In the genomic region with DNA sequence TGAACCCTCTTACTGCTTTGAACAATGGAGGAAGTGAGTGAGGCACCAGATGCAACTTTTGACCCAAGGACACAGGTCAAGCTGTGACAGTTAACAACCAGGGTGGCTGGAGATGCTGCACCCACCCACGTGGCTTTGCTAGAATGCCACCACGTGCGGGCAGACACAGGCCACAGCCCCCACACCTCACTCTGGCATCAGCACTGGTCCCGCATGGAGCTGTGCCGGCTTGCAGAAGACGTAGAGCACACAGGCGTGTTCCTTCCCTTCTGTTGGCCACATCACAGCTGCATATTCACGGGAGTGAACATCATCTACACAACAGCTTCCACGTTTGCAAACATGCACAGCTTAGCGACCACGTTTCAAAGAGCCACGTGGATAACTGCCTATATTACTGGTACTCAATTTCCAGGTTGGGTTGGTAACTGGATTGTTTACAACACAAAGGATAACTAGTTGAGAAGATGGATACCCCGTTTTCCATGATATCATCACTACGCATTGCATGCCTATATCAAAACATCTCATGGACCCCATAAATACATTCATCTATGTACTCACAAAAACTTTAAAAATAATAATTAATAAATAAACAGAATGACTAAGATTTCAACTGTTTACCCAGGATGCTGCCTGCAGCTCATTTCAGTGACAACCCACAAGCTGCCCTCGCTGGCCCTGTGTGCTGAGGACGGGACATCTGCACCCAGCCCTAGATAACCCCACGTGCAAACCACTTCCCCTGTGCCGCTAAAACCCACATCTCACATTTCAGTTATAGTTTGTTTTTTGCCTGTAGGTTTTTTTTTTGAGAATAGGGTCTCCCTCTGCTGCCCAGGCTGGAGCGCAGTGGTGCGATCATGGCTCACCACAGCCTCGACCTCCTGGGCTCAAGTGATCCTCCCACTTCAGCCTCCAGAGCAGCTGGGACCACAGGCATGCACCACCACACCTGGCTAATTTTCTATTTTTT, we compare ENCODE assay signal across 10 cellular contexts.
DNase-seq lines count a peak whose midpoint lies in the region; ATAC-seq and TF ChIP-seq lines count a peak whose summit lies in the region.
"Had no signal": no experiment of that assay in that cellular context is flagged by ENCODE, and none has a peak within 500 bp of the region (broad histone marks: within the 10 kb centered on the region; RNA-seq: fewer than 3 reads in every experiment).

No MANE protein-coding gene starts in this region.

- peak; percentile 38 to 84 (median 61) for DNase-seq in CD8-positive, alpha-beta memory T cell
- DNase-seq in NB4 (ENCODE audit: low read depth) (peak; percentile 66), NCI-H69 (lab: John Stamatoyannopoulos, UW) (no peak), NCI-H1930 (lab: John Stamatoyannopoulos, UW) (no peak), foreskin fibroblast (no peak), epidermal melanocyte (ENCODE audit: insufficient read length, low spot score) (no peak)
- DNase-seq in activated naive CD4-positive, alpha-beta T cell treated with anti-CD3 and anti-CD28 coated beads for 36 hours = peak; percentile 53
- peak; percentile 81 for DNase-seq in natural killer cell treated with Interleukin-12 subunit alpha and Interleukin-12 subunit beta and Interleukin-15 and Interleukin-18, amount 100 ng/mL, for 72 hours (ENCODE audit: low spot score)
- DNase-seq: brain microvascular endothelial cell, EL had no signal

- H3K4me3 Mint-ChIP-seq in CD8-positive, alpha-beta memory T cell = peak overlapping the region; percentile 71 to 93 (median 83)
- no peak overlapping the region for H3K4me3 Mint-ChIP-seq in activated naive CD4-positive, alpha-beta T cell treated with anti-CD3 and anti-CD28 coated beads for 36 hours
- H3K4me3 Mint-ChIP-seq in natural killer cell treated with Interleukin-12 subunit alpha and Interleukin-12 subunit beta and Interleukin-15 and Interleukin-18, amount 100 ng/mL, for 72 hours = peak overlapping the region; percentile 80

- CTCF ChIA-PET in CD8-positive, alpha-beta memory T cell (lab: Charles Lee) = interaction anchor here (0.9 to 1.4 kb wide), 3 partner anchors 15 to 26 kb away, joined by 3 to 5 read pairs (median 4); no protein-coding TSS in a partner anchor
- CTCF ChIA-PET in activated naive CD4-positive, alpha-beta T cell treated with anti-CD3 and anti-CD28 coated beads for 36 hours (lab: Charles Lee) = interaction anchor here (0.6 kb wide), 1 partner anchor 79 kb away, joined by 4 read pairs; no protein-coding TSS in a partner anchor

- H3K9me3 Mint-ChIP-seq in CD8-positive, alpha-beta memory T cell = no peaks in the 10 kb centered on the region
- no peaks in the 10 kb centered on the region for H3K9me3 Mint-ChIP-seq in activated naive CD4-positive, alpha-beta T cell treated with anti-CD3 and anti-CD28 coated beads for 36 hours
- H3K9me3 Mint-ChIP-seq in natural killer cell treated with Interleukin-12 subunit alpha and Interleukin-12 subunit beta and Interleukin-15 and Interleukin-18, amount 100 ng/mL, for 72 hours = no peaks in the 10 kb centered on the region

- peaks cover 0 to 33% (median 0%) of the 10 kb centered on the region in 3 donors for H3K36me3 Mint-ChIP-seq in CD8-positive, alpha-beta memory T cell
- peaks cover 33% of the 10 kb centered on the region for H3K36me3 Mint-ChIP-seq in activated naive CD4-positive, alpha-beta T cell treated with anti-CD3 and anti-CD28 coated beads for 36 hours (ENCODE audit: low read depth)
- H3K36me3 Mint-ChIP-seq in natural killer cell treated with Interleukin-12 subunit alpha and Interleukin-12 subunit beta and Interleukin-15 and Interleukin-18, amount 100 ng/mL, for 72 hours = no peaks in the 10 kb centered on the region

- TF ChIP-seq CTCF in NB4 (IDR thresholded peaks at IDR 0.05; ENCODE audit: low read depth, low read length) (no peak), foreskin fibroblast (IDR thresholded peaks at IDR 0.05; ENCODE audit: low read depth, low read length) (no peak)

- no peaks in the 10 kb centered on the region for H3K27me3 ChIP-seq in CD8-positive, alpha-beta memory T cell (ENCODE audit: insufficient read depth, low read length, poor library complexity, severe bottlenecking)
- H3K27me3 ChIP-seq: brain microvascular endothelial cell had no signal

- H3K4me1 Mint-ChIP-seq in CD8-positive, alpha-beta memory T cell = peaks cover 84 to 98% (median 96%) of the 10 kb centered on the region in 3 donors
- peaks cover 92% of the 10 kb centered on the region for H3K4me1 Mint-ChIP-seq in activated naive CD4-positive, alpha-beta T cell treated with anti-CD3 and anti-CD28 coated beads for 36 hours (ENCODE audit: low read depth)
- H3K4me1 Mint-ChIP-seq in natural killer cell treated with Interleukin-12 subunit alpha and Interleukin-12 subunit beta and Interleukin-15 and Interleukin-18, amount 100 ng/mL, for 72 hours (ENCODE audit: low read depth in 2 of 2) = peaks cover 68 to 78% of the 10 kb centered on the region in 2 donors

- H3K27ac ChIP-seq in CD8-positive, alpha-beta memory T cell (ENCODE audit: low read depth, low read length) = peak overlapping the region; percentile 40
- H3K27ac ChIP-seq: brain microvascular endothelial cell had no signal

- ATAC-seq in natural killer cell treated with Interleukin-12 subunit alpha and Interleukin-12 subunit beta and Interleukin-15 and Interleukin-18, amount 100 ng/mL, for 72 hours = peak; percentile 76 to 78

- H3K4me3 ChIP-seq in CD8-positive, alpha-beta memory T cell (ENCODE audit: low read length) = peak overlapping the region; percentile 10
- H3K4me3 ChIP-seq in NB4 (ENCODE audit: low read depth, low read length) (no peak overlapping the region), foreskin fibroblast (ENCODE audit: low read depth in 1 of 2, low read length in 2 of 2) (no peak overlapping the region)

- peak overlapping the region; percentile 79 to 96 (median 91) for H3K27ac Mint-ChIP-seq in CD8-positive, alpha-beta memory T cell
- H3K27ac Mint-ChIP-seq in activated naive CD4-positive, alpha-beta T cell treated with anti-CD3 and anti-CD28 coated beads for 36 hours = no peak overlapping the region
- H3K27ac Mint-ChIP-seq in natural killer cell treated with Interleukin-12 subunit alpha and Interleukin-12 subunit beta and Interleukin-15 and Interleukin-18, amount 100 ng/mL, for 72 hours = peak overlapping the region; percentile 80 to 88

- TF ChIP-seq POLR2A in NB4 (IDR thresholded peaks at IDR 0.05; ENCODE audit: extremely low read depth, insufficient read length) = no peak

- H3K36me3 ChIP-seq in CD8-positive, alpha-beta memory T cell (ENCODE audit: insufficient read depth, low read length) = no peaks in the 10 kb centered on the region

- intact Hi-C loops in activated naive CD4-positive, alpha-beta T cell treated with anti-CD3 and anti-CD28 coated beads for 36 hours (cut with micrococcal nuclease) = no loop called here

- peaks cover 0 to 2% of the 10 kb centered on the region in 2 donors for H3K27me3 Mint-ChIP-seq in CD8-positive, alpha-beta memory T cell
- H3K27me3 Mint-ChIP-seq in activated naive CD4-positive, alpha-beta T cell treated with anti-CD3 and anti-CD28 coated beads for 36 hours (ENCODE audit: low read depth) = no peaks in the 10 kb centered on the region
- no peaks in the 10 kb centered on the region for H3K27me3 Mint-ChIP-seq in natural killer cell treated with Interleukin-12 subunit alpha and Interleukin-12 subunit beta and Interleukin-15 and Interleukin-18, amount 100 ng/mL, for 72 hours

- no peaks in the 10 kb centered on the region for H3K9me3 ChIP-seq in CD8-positive, alpha-beta memory T cell (ENCODE audit: low read length)

- POLR2A ChIA-PET in CD8-positive, alpha-beta memory T cell (lab: Charles Lee) = interaction anchor here (0.6 to 1.0 kb wide), 6 partner anchors 21 to 664 kb away, joined by 3 to 4 read pairs (median 3); no protein-coding TSS in a partner anchor

- H3K4me1 ChIP-seq in CD8-positive, alpha-beta memory T cell (ENCODE audit: insufficient read depth, low read length) = peaks cover 87% of the 10 kb centered on the region

Comparison
In these comparisons a context has a peak if more than half of its experiments do, and no peak if none do; other contexts are left out.
1. DNase-seq: peak in CD8-positive, alpha-beta memory T cell (5 of 5), NB4 (single experiment), activated naive CD4-positive, alpha-beta T cell treated with anti-CD3 and anti-CD28 coated beads for 36 hours (single experiment) and natural killer cell treated with Interleukin-12 subunit alpha and Interleukin-12 subunit beta and Interleukin-15 and Interleukin-18, amount 100 ng/mL, for 72 hours (single experiment); none in NCI-H69 (single experiment), NCI-H1930 (0 of 2), foreskin fibroblast (0 of 2) and epidermal melanocyte (single experiment).